1 cellular context compared by ENCODE assay signal in the genomic region with DNA sequence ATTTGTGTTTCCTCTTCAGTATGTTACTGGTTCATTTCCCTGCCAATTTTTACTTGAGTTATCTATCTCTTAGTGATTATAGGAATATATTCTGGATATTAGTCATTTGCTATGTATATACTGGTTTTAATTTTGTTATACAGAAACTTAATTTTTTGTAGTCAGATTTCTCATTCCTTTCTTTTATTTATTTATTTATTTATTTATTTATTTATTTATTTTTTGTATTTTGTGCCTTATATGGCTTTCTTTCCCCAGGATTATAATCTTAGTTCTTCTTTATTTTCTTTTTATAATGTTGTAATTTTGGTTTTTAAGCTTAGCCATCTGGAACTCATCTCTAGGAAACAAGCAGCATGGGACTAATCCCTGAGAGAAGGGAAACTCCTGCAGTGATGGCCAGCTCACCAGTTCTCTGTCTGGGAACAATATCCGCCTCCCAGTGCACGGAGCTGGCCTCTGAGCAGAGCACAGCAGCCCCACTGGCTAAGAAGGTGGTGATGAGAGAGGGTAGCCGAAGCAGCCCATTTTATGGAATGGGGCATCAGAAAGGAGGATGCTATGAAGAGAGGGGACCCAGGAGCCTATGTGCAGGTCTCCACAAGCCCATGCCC.
TF ChIP-seq lines count a peak whose summit lies in the region.

No MANE protein-coding gene starts in this region.

TF ChIP-seq in HEK293, 187 proteins besides CTCF, POLR2A, EP300 and RAD21 (continued from another document and continues in another):
- TF ChIP-seq ZNF202 (tag by site-specific recombination; IDR thresholded peaks at IDR 0.05; ENCODE audit: borderline replicate concordance), result no peak
- no peak for TF ChIP-seq HOXD13 (CRISPR knock-in tag; IDR thresholded peaks at IDR 0.05; ENCODE audit: borderline replicate concordance)
- TF ChIP-seq, protein P1, sequence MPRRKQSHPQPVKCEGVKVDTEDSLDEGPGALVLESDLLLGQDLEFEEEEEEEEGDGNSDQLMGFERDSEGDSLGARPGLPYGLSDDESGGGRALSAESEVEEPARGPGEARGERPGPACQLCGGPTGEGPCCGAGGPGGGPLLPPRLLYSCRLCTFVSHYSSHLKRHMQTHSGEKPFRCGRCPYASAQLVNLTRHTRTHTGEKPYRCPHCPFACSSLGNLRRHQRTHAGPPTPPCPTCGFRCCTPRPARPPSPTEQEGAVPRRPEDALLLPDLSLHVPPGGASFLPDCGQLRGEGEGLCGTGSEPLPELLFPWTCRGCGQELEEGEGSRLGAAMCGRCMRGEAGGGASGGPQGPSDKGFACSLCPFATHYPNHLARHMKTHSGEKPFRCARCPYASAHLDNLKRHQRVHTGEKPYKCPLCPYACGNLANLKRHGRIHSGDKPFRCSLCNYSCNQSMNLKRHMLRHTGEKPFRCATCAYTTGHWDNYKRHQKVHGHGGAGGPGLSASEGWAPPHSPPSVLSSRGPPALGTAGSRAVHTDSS (tag by site-specific recombination; IDR thresholded peaks at IDR 0.05), result no peak
- TF ChIP-seq ZNF664 (tag by site-specific recombination; IDR thresholded peaks at IDR 0.05), result no peak
- peak; percentile 51 for TF ChIP-seq ZNF623 (tag by site-specific recombination; IDR thresholded peaks at IDR 0.05)
- TF ChIP-seq, protein P2, sequence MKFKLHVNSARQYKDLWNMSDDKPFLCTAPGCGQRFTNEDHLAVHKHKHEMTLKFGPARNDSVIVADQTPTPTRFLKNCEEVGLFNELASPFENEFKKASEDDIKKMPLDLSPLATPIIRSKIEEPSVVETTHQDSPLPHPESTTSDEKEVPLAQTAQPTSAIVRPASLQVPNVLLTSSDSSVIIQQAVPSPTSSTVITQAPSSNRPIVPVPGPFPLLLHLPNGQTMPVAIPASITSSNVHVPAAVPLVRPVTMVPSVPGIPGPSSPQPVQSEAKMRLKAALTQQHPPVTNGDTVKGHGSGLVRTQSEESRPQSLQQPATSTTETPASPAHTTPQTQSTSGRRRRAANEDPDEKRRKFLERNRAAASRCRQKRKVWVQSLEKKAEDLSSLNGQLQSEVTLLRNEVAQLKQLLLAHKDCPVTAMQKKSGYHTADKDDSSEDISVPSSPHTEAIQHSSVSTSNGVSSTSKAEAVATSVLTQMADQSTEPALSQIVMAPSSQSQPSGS (tag by site-specific recombination; IDR thresholded peaks at IDR 0.05; ENCODE audit: low read depth), result no peak
- no peak for TF ChIP-seq ZNF701 (tag by site-specific recombination; IDR thresholded peaks at IDR 0.05)
- TF ChIP-seq ZBTB21 (tag by site-specific recombination; IDR thresholded peaks at IDR 0.05), result no peak
- no peak for TF ChIP-seq ZNF362 (tag by site-specific recombination; IDR thresholded peaks at IDR 0.05)
- 0 out of 2 replicates have a peak, but pooled peaks have one; percentile 33 for TF ChIP-seq ZBTB11 (tag by site-specific recombination; conservative IDR thresholded peaks at IDR 0.05; ENCODE audit: low read depth)
- no peak for TF ChIP-seq ZNF114 (tag by site-specific recombination; IDR thresholded peaks at IDR 0.05)
- no peak for TF ChIP-seq SP2 (tag by site-specific recombination; IDR thresholded peaks at IDR 0.05)
- no peak for TF ChIP-seq ZBTB10 (tag by site-specific recombination; IDR thresholded peaks at IDR 0.05)
- TF ChIP-seq ZNF394 (tag by site-specific recombination; IDR thresholded peaks at IDR 0.05; ENCODE audit: borderline replicate concordance), result peak; percentile 92
- no peak for TF ChIP-seq ZSCAN23 (tag by site-specific recombination; IDR thresholded peaks at IDR 0.05)
- TF ChIP-seq, protein P3, sequence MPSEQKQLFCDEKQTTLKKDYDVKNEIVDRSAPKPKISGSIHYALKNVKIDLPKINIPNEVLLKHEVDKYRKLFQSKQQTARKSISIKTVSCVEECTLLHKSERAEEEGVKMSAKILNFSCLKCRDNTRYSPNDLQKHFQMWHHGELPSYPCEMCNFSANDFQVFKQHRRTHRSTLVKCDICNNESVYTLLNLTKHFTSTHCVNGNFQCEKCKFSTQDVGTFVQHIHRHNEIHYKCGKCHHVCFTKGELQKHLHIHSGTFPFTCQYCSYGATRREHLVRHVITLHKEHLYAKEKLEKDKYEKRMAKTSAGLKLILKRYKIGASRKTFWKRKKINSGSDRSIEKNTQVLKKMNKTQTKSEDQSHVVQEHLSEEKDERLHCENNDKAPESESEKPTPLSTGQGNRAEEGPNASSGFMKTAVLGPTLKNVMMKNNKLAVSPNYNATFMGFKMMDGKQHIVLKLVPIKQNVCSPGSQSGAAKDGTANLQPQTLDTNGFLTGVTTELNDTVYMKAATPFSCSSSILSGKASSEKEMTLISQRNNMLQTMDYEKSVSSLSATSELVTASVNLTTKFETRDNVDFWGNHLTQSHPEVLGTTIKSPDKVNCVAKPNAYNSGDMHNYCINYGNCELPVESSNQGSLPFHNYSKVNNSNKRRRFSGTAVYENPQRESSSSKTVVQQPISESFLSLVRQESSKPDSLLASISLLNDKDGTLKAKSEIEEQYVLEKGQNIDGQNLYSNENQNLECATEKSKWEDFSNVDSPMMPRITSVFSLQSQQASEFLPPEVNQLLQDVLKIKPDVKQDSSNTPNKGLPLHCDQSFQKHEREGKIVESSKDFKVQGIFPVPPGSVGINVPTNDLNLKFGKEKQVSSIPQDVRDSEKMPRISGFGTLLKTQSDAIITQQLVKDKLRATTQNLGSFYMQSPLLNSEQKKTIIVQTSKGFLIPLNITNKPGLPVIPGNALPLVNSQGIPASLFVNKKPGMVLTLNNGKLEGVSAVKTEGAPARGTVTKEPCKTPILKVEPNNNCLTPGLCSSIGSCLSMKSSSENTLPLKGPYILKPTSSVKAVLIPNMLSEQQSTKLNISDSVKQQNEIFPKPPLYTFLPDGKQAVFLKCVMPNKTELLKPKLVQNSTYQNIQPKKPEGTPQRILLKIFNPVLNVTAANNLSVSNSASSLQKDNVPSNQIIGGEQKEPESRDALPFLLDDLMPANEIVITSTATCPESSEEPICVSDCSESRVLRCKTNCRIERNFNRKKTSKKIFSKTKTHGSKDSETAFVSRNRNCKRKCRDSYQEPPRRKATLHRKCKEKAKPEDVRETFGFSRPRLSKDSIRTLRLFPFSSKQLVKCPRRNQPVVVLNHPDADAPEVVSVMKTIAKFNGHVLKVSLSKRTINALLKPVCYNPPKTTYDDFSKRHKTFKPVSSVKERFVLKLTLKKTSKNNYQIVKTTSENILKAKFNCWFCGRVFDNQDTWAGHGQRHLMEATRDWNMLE (tag by site-specific recombination; conservative IDR thresholded peaks at IDR 0.05; ENCODE audit: low read depth), result peak; percentile 80
- TF ChIP-seq ZNF654 (tag by site-specific recombination; IDR thresholded peaks at IDR 0.05; ENCODE audit: low read depth), result peak; percentile 29; the same call in 1 of the 2 replicates
- no peak for TF ChIP-seq ZNF398 (tag by site-specific recombination; IDR thresholded peaks at IDR 0.05)
- TF ChIP-seq, protein P4, sequence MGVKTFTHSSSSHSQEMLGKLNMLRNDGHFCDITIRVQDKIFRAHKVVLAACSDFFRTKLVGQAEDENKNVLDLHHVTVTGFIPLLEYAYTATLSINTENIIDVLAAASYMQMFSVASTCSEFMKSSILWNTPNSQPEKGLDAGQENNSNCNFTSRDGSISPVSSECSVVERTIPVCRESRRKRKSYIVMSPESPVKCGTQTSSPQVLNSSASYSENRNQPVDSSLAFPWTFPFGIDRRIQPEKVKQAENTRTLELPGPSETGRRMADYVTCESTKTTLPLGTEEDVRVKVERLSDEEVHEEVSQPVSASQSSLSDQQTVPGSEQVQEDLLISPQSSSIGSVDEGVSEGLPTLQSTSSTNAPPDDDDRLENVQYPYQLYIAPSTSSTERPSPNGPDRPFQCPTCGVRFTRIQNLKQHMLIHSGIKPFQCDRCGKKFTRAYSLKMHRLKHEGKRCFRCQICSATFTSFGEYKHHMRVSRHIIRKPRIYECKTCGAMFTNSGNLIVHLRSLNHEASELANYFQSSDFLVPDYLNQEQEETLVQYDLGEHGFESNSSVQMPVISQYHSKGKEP (tag by site-specific recombination; IDR thresholded peaks at IDR 0.05), result no peak
- no peak for TF ChIP-seq SP3 (tag by site-specific recombination; IDR thresholded peaks at IDR 0.05)
- TF ChIP-seq TRIM28 (IDR thresholded peaks at IDR 0.05; ENCODE audit: borderline replicate concordance, low read length), result no peak
- no peak for TF ChIP-seq GLI4 (tag by site-specific recombination; IDR thresholded peaks at IDR 0.05)
- TF ChIP-seq FEZF1 (tag by site-specific recombination; IDR thresholded peaks at IDR 0.05), result no peak
- no peak for TF ChIP-seq ZNF629 (tag by site-specific recombination; IDR thresholded peaks at IDR 0.05)
- no peak for TF ChIP-seq ZNF560 (tag by site-specific recombination; IDR thresholded peaks at IDR 0.05; ENCODE audit: borderline replicate concordance)
- TF ChIP-seq ZNF155 (tag by site-specific recombination; IDR thresholded peaks at IDR 0.05), result no peak
- peak; percentile 82 for TF ChIP-seq ZNF555 (tag by site-specific recombination; conservative IDR thresholded peaks at IDR 0.05)
- TF ChIP-seq, protein P5, sequence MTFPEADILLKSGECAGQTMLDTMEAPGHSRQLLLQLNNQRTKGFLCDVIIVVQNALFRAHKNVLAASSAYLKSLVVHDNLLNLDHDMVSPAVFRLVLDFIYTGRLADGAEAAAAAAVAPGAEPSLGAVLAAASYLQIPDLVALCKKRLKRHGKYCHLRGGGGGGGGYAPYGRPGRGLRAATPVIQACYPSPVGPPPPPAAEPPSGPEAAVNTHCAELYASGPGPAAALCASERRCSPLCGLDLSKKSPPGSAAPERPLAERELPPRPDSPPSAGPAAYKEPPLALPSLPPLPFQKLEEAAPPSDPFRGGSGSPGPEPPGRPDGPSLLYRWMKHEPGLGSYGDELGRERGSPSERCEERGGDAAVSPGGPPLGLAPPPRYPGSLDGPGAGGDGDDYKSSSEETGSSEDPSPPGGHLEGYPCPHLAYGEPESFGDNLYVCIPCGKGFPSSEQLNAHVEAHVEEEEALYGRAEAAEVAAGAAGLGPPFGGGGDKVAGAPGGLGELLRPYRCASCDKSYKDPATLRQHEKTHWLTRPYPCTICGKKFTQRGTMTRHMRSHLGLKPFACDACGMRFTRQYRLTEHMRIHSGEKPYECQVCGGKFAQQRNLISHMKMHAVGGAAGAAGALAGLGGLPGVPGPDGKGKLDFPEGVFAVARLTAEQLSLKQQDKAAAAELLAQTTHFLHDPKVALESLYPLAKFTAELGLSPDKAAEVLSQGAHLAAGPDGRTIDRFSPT (tag by site-specific recombination; IDR thresholded peaks at IDR 0.05), result no peak
- TF ChIP-seq ZNF335 (tag by site-specific recombination; conservative IDR thresholded peaks at IDR 0.05), result no peak
- TF ChIP-seq MZF1 (tag by site-specific recombination; IDR thresholded peaks at IDR 0.05; ENCODE audit: borderline replicate concordance), result no peak
- TF ChIP-seq ZNF292 (tag by site-specific recombination; IDR thresholded peaks at IDR 0.05; ENCODE audit: borderline replicate concordance, low read depth), result peak; percentile 78; the same call in 1 of the 2 replicates
- no peak for TF ChIP-seq ZNF146 (tag by site-specific recombination; IDR thresholded peaks at IDR 0.05)
